ENCODE assay signal across 8 cellular contexts in genomic region chr9:72292874-72293607, GRCh38.
DNase-seq lines count a peak whose midpoint lies in the region; ATAC-seq and TF ChIP-seq lines count a peak whose summit lies in the region.

No MANE protein-coding gene starts in this region.

- no peak for TF ChIP-seq POLR2A in transverse colon (IDR thresholded peaks at IDR 0.05)

- no peaks in the 10 kb centered on the region for H3K4me1 Mint-ChIP-seq in endothelial cell (ENCODE audit: unreplicated experiment)

- H3K4me3 ChIP-seq in RWPE2 (ENCODE audit: severe bottlenecking), result no peak overlapping the region
- H3K4me3 ChIP-seq in foreskin fibroblast (ENCODE audit: low read depth in 1 of 2, low read length in 2 of 2), result no peak overlapping the region
- no peak overlapping the region for H3K4me3 ChIP-seq in transverse colon

- no peak overlapping the region for H3K27ac ChIP-seq in RWPE2 (ENCODE audit: poor library complexity, severe bottlenecking)
- peak overlapping the region; percentile 74 to 83 (median 82) for H3K27ac ChIP-seq in transverse colon

- H3K27me3 ChIP-seq in RWPE2 (ENCODE audit: insufficient read depth, poor library complexity, severe bottlenecking), result no peaks in the 10 kb centered on the region
- H3K27me3 ChIP-seq in transverse colon, result no peaks in the 10 kb centered on the region

- ATAC-seq in RWPE2 (ENCODE audit: low read depth) (peak; percentile 41; the same call in 2 of the 3 replicates), GM21423 (IDR thresholded peaks at IDR 0.05; ENCODE audit: unreplicated experiment) (no peak)

- peak; percentile 43 to 79 for DNase-seq in NOMO-1 (lab: John Stamatoyannopoulos, UW; ENCODE audit: unreplicated experiment in 2 of 2)
- no peak for DNase-seq in NOMO-1 treated with dmso at 0.1 percent for 144 hours (lab: John Stamatoyannopoulos, UW; ENCODE audit: unreplicated experiment)
- DNase-seq in RWPE2 (ENCODE audit: low spot score), result no peak
- peak; percentile 80 to 90 for DNase-seq in foreskin fibroblast
- peak; percentile 52 for DNase-seq in transverse colon
- DNase-seq in endothelial cell (ENCODE audit: low spot score), result no peak
- DNase-seq in hepatic stellate cell (ENCODE audit: low spot score), result no peak

- no peaks in the 10 kb centered on the region for H3K36me3 ChIP-seq in RWPE2 (ENCODE audit: low read depth)
- H3K36me3 ChIP-seq in transverse colon, result no peaks in the 10 kb centered on the region

- no peak overlapping the region for H3K4me3 Mint-ChIP-seq in endothelial cell (ENCODE audit: unreplicated experiment)

- 36 to 60% methylated on average over 3 to 5 of the region's 5 CpGs for WGBS in transverse colon (ENCODE audit: low coverage in 1 of 2), 2 donors

- in situ Hi-C loops in transverse colon (cut with MboI; ENCODE audit: low pct_ligation_motif_present in 1 of 4, low pct_unique_long_range_greater_than_20kb in 1 of 4, low sequenced_read_pairs in 3 of 4), result loop anchor here in 2 of 4 donors (5.0 to 25.0 kb wide), 3 partner anchors 72 to 519 kb away; partner anchors contain the start of gene ZFAND5 (in 1 of the 2)

- H3K4me1 ChIP-seq in RWPE2 (ENCODE audit: insufficient read depth, poor library complexity, severe bottlenecking) (peaks cover 8% of the 10 kb centered on the region), transverse colon (peaks cover 11 to 44% (median 21%) of the 10 kb centered on the region in 4 donors)

- peaks cover 3% of the 10 kb centered on the region for H3K27me3 Mint-ChIP-seq in endothelial cell (ENCODE audit: unreplicated experiment)

- H3K9me3 ChIP-seq in RWPE2 (ENCODE audit: severe bottlenecking) (no peaks in the 10 kb centered on the region), transverse colon (peaks cover 0 to 5% of the 10 kb centered on the region in 2 donors)

- no peak for TF ChIP-seq EP300 in transverse colon (IDR thresholded peaks at IDR 0.05; ENCODE audit: low read depth)

- no peaks in the 10 kb centered on the region for H3K9me3 Mint-ChIP-seq in endothelial cell (ENCODE audit: unreplicated experiment)

- no peak for TF ChIP-seq CTCF in RWPE2 (IDR thresholded peaks at IDR 0.05; ENCODE audit: poor library complexity, severe bottlenecking)
- TF ChIP-seq CTCF in foreskin fibroblast (IDR thresholded peaks at IDR 0.05; ENCODE audit: low read depth, low read length), result no peak
- TF ChIP-seq CTCF in transverse colon (IDR thresholded peaks at IDR 0.05), result no peak
- TF ChIP-seq CTCF in endothelial cell (IDR thresholded peaks at IDR 0.05; ENCODE audit: unreplicated experiment), result no peak

- H3K36me3 Mint-ChIP-seq in endothelial cell (ENCODE audit: low read depth, unreplicated experiment), result no peaks in the 10 kb centered on the region

- no peak overlapping the region for H3K27ac Mint-ChIP-seq in endothelial cell (ENCODE audit: unreplicated experiment)

- intact Hi-C loops in transverse colon (cut with DNase I; ENCODE audit: low total_unique reads), result no loop called here

Comparison
In these comparisons a context has a peak if more than half of its experiments do, and no peak if none do; other contexts are left out.
1. DNase-seq: peak in NOMO-1 (2 of 2), foreskin fibroblast (2 of 2) and transverse colon (single experiment); none in NOMO-1 treated with dmso at 0.1 percent for 144 hours (single experiment), RWPE2 (single experiment), endothelial cell (single experiment) and hepatic stellate cell (single experiment).